ENCODE assay signal across 31 cellular contexts in genomic region chr19:53507523-53508442, GRCh38. TPM values are rescaled to one million over a fixed set of nuclear protein-coding genes. Genes with fewer than 3 reads are reported as not detected.
A peak's percentile ranks its signal among the peaks of the same experiment; 100 is the strongest.
DNase-seq lines count a peak whose midpoint lies in the region; ATAC-seq and TF ChIP-seq lines count a peak whose summit lies in the region.
"Had no signal": no experiment of that assay in that cellular context is flagged by ENCODE, and none has a peak within 500 bp of the region (broad histone marks: within the 10 kb centered on the region; RNA-seq: fewer than 3 reads in every experiment).

No MANE protein-coding gene starts in this region.

- intact Hi-C loops in upper lobe of right lung (cut with DNase I): no loop called here

- no peak overlapping the region for H3K4me3 Mint-ChIP-seq in immature natural killer cell
- H3K4me3 Mint-ChIP-seq: activated CD4-positive, alpha-beta memory T cell treated with anti-CD3 and anti-CD28 coated beads for 36 hours; activated T-helper 17 cell treated with anti-CD3 and anti-CD28 coated beads, Interleukin-2, amount 50 U/mL, for 72 hours; naive thymus-derived CD8-positive, alpha-beta T cell; T-helper 1 cell treated with Interleukin-12 subunit alpha and Interleukin-12 subunit beta and Interleukin-4 antibody, amounts not matched to agents 30 μg/mL and 1 μg/mL, for 36 hours had no signal

- no peaks in the 10 kb centered on the region for H3K79me1 ChIP-seq in trophoblast cell (ENCODE audit: low read length)

- H2BK5ac ChIP-seq in trophoblast cell (ENCODE audit: low read depth, low read length, poor library complexity): no peak overlapping the region

- no peaks in the 10 kb centered on the region for H3K79me2 ChIP-seq in trophoblast cell (ENCODE audit: control insufficient read depth, insufficient read depth, low read length, poor library complexity)

- H2BK12ac ChIP-seq in trophoblast cell (ENCODE audit: low read length): no peak overlapping the region

- H3K23ac ChIP-seq in trophoblast cell (ENCODE audit: low read length): no peak overlapping the region

- H3K27ac ChIP-seq in trophoblast cell (ENCODE audit: low read depth, low read length) (no peak overlapping the region), upper lobe of right lung (no peak overlapping the region)
- H3K27ac ChIP-seq: BLaER1, breast epithelium, left ventricle myocardium inferior, SK-N-MC, transverse colon had no signal

- no peak overlapping the region for H2AK5ac ChIP-seq in trophoblast cell (ENCODE audit: low read length)

- H3K4me1 Mint-ChIP-seq in immature natural killer cell: no peaks in the 10 kb centered on the region
- H3K4me1 Mint-ChIP-seq: activated T-helper 17 cell treated with anti-CD3 and anti-CD28 coated beads, Interleukin-2, amount 50 U/mL, for 72 hours had no signal

- no peak overlapping the region for H4K8ac ChIP-seq in trophoblast cell (ENCODE audit: low read depth, low read length)

- no peak overlapping the region for H3K14ac ChIP-seq in trophoblast cell (ENCODE audit: low read length)

- H3K27me3 Mint-ChIP-seq in immature natural killer cell (ENCODE audit: low read depth in 3 of 3): peaks cover 0 to 6% (median 0%) of the 10 kb centered on the region in 3 donors
- H3K27me3 Mint-ChIP-seq: activated T-helper 17 cell treated with anti-CD3 and anti-CD28 coated beads, Interleukin-2, amount 50 U/mL, for 72 hours had no signal

- H2AFZ ChIP-seq in trophoblast cell (ENCODE audit: insufficient read depth, low read length, poor library complexity): no peak overlapping the region

- no peak overlapping the region for H3K4me2 ChIP-seq in trophoblast cell (ENCODE audit: low read length)
- H3K4me2 ChIP-seq: BLaER1 had no signal

- no peak overlapping the region for H3K9ac ChIP-seq in trophoblast cell (ENCODE audit: low read length)
- H3K9ac ChIP-seq: BLaER1 had no signal

- no peak for ATAC-seq in upper lobe of right lung
- ATAC-seq: activated T-helper 17 cell treated with anti-CD3 and anti-CD28 coated beads, Interleukin-2, amount 50 U/mL, for 72 hours; esophagus mucosa; naive thymus-derived CD8-positive, alpha-beta T cell had no signal

- H4K91ac ChIP-seq in trophoblast cell (ENCODE audit: low read depth, low read length): no peak overlapping the region

- no peak for TF ChIP-seq CTCF in GM12865 (IDR thresholded peaks at IDR 0.05; ENCODE audit: insufficient read depth, low read depth, low read length, missing control alignments)
- TF ChIP-seq CTCF in fibroblast of villous mesenchyme (IDR thresholded peaks at IDR 0.05; ENCODE audit: insufficient read depth, low read depth, low read length): no peak
- TF ChIP-seq CTCF in upper lobe of right lung (IDR thresholded peaks at IDR 0.05): no peak

- H2BK120ac ChIP-seq in trophoblast cell (ENCODE audit: insufficient read depth, low read length, poor library complexity): no peak overlapping the region

- H3K27me3 ChIP-seq in trophoblast cell (ENCODE audit: insufficient read depth, low read length) (no peaks in the 10 kb centered on the region), upper lobe of right lung (peaks cover 3% of the 10 kb centered on the region)
- H3K27me3 ChIP-seq: BLaER1, breast epithelium, transverse colon had no signal

- H3K9me3 Mint-ChIP-seq in immature natural killer cell: peaks cover 0 to 6% (median 2%) of the 10 kb centered on the region in 6 donors

- H3K4me1 ChIP-seq in trophoblast cell (ENCODE audit: control insufficient read depth in 1 of 2, insufficient read depth in 2 of 2, low read length in 2 of 2): peaks cover 0 to 5% of the 10 kb centered on the region in 2 experiments
- H3K4me1 ChIP-seq in upper lobe of right lung: no peaks in the 10 kb centered on the region
- H3K4me1 ChIP-seq: breast epithelium, transverse colon had no signal

- H3K18ac ChIP-seq in trophoblast cell (ENCODE audit: low read length): no peak overlapping the region

- H3K36me3 ChIP-seq in trophoblast cell (ENCODE audit: control insufficient read depth in 1 of 2, insufficient read depth in 2 of 2, low read length in 2 of 2) (no peaks in the 10 kb centered on the region), upper lobe of right lung (no peaks in the 10 kb centered on the region)
- H3K36me3 ChIP-seq: BLaER1, breast epithelium, left ventricle myocardium inferior, MG63, transverse colon had no signal

- no peak overlapping the region for H3K4ac ChIP-seq in trophoblast cell (ENCODE audit: low read depth, low read length)

- peaks cover 0 to 3% (median 0%) of the 10 kb centered on the region in 3 donors for H3K36me3 Mint-ChIP-seq in immature natural killer cell

- H4K12ac ChIP-seq in trophoblast cell (ENCODE audit: low read depth, low read length): no peak overlapping the region

- DNase-seq in GM12865 (ENCODE audit: low read depth): peak; percentile 11
- peak; percentile 92 for DNase-seq in OCI-M1 (lab: John Stamatoyannopoulos, UW)
- peak; percentile 6 for DNase-seq in fibroblast of villous mesenchyme (ENCODE audit: low read depth)
- peak; percentile 21 to 32 for DNase-seq in trophoblast cell
- DNase-seq in immature natural killer cell: no peak
- no peak for DNase-seq in kidney glomerular epithelial cell (lab: John Stamatoyannopoulos, UW)
- no peak for DNase-seq in SKM-1 (lab: John Stamatoyannopoulos, UW; ENCODE audit: unreplicated experiment)
- no peak for DNase-seq in upper lobe of right lung
- DNase-seq: activated CD4-positive, alpha-beta memory T cell treated with anti-CD3 and anti-CD28 coated beads for 36 hours; activated naive CD4-positive, alpha-beta T cell treated with anti-CD3 and anti-CD28 coated beads, Interleukin-2, amount 50 U/mL, for 16 hours; amygdala; COR-L47; cortex of kidney; DND-41; foreskin melanocyte; H7; left ventricle myocardium inferior; MG63; naive thymus-derived CD8-positive, alpha-beta T cell; NCI-H1105 treated with DMSO at 0.1 percent for 48 hours; NCI-H2029 treated with DMSO at 0.1 percent for 48 hours; NCI-H2227 treated with DMSO at 0.1 percent for 48 hours; NCI-H526 treated with DMSO at 0.1 percent for 48 hours; stimulated activated CD4-positive, alpha-beta T cell treated with anti-CD3 and anti-CD28 coated beads, Interleukin-2, amount 100 ng/mL, for 24 hours; transverse colon had no signal

- no CpG with 5 or more reads among the region's 17 CpGs for WGBS in trophoblast cell (ENCODE audit: extremely low coverage, insufficient coverage, insufficient read length)

- H3K9me3 ChIP-seq in trophoblast cell (ENCODE audit: insufficient read depth, low read depth, low read length) (peaks cover 1% of the 10 kb centered on the region), upper lobe of right lung (no peaks in the 10 kb centered on the region)
- H3K9me3 ChIP-seq: BLaER1, breast epithelium, left ventricle myocardium inferior, transverse colon had no signal

- H3K4me3 ChIP-seq in GM12865 (ENCODE audit: low read depth, low read length) (no peak overlapping the region), fibroblast of villous mesenchyme (ENCODE audit: low read depth, low read length) (no peak overlapping the region), trophoblast cell (ENCODE audit: low read depth, low read length) (no peak overlapping the region), upper lobe of right lung (no peak overlapping the region)
- H3K4me3 ChIP-seq: BLaER1, breast epithelium, left ventricle myocardium inferior, MG63, SK-N-MC, transverse colon had no signal

- no peak overlapping the region for H3K27ac Mint-ChIP-seq in immature natural killer cell
- H3K27ac Mint-ChIP-seq: activated CD4-positive, alpha-beta memory T cell treated with anti-CD3 and anti-CD28 coated beads for 36 hours; activated T-helper 17 cell treated with anti-CD3 and anti-CD28 coated beads, Interleukin-2, amount 50 U/mL, for 72 hours; T-helper 1 cell treated with Interleukin-12 subunit alpha and Interleukin-12 subunit beta and Interleukin-4 antibody, amounts not matched to agents 30 μg/mL and 1 μg/mL, for 36 hours had no signal

RNA-seq across cellular contexts. Expression of gene ZNF331, which starts 30.2 kb away (rescaled TPM):
- total RNA-seq in fibroblast of villous mesenchyme (9.0 and 13.4 TPM in 2 replicates), upper lobe of right lung (30.1 TPM)
- 22.2 and 23.3 TPM in 2 replicates for polyA plus RNA-seq in trophoblast cell (2013)
- polyA plus RNA-seq in immature natural killer cell: 10 to 100 TPM; 11.8 to 35.8 (median 21.8) TPM

RNA-seq across cellular contexts. Expression of gene ZNF813, which starts 40.2 kb away (rescaled TPM):
- total RNA-seq in fibroblast of villous mesenchyme: 1.9 and 3.0 TPM in 2 replicates
- 9.0 and 9.2 TPM in 2 replicates for polyA plus RNA-seq in trophoblast cell (2013)
- polyA plus RNA-seq in immature natural killer cell: 1 to 10 TPM; 1.6 to 6.1 (median 2.7) TPM
- 4.6 TPM for total RNA-seq in upper lobe of right lung

Comparison
In these comparisons a context has a peak if more than half of its experiments do, and no peak if none do; other contexts are left out.
1. DNase-seq: peak in GM12865 (single experiment), OCI-M1 (single experiment), fibroblast of villous mesenchyme (single experiment) and trophoblast cell (2 of 2); none in immature natural killer cell (0 of 3), kidney glomerular epithelial cell (single experiment), SKM-1 (single experiment) and upper lobe of right lung (single experiment).